ENCODE assay signal across 9 cellular contexts in genomic region chr2:54360055-54360792, GRCh38.
DNase-seq lines count a peak whose midpoint lies in the region; ATAC-seq, FAIRE-seq and TF ChIP-seq lines count a peak whose summit lies in the region.
"Had no signal": no experiment of that assay in that cellular context is flagged by ENCODE, and none has a peak within 500 bp of the region (broad histone marks: within the 10 kb centered on the region; RNA-seq: fewer than 3 reads in every experiment).

No MANE protein-coding gene starts in this region.

- no peak overlapping the region for H3K27ac ChIP-seq in GM23338 (ENCODE audit: low read depth)
- peak overlapping the region in 3 of 4 donors; percentile 10 to 59 (median 50) for H3K27ac ChIP-seq in body of pancreas
- H3K27ac ChIP-seq in small intestine (ENCODE audit: low read depth in 1 of 2, low read length in 1 of 2), result peak overlapping the region in 1 of 2 donors; percentile 17
- H3K27ac ChIP-seq in colonic mucosa, result no peak overlapping the region
- no peak overlapping the region for H3K27ac ChIP-seq in mammary epithelial cell (ENCODE audit: insufficient read depth, low read depth, low read length)

- no peaks in the 10 kb centered on the region for H3K9me3 ChIP-seq in body of pancreas
- no peaks in the 10 kb centered on the region for H3K9me3 ChIP-seq in small intestine (ENCODE audit: control insufficient read depth, low read depth)
- H3K9me3 ChIP-seq in colonic mucosa, result no peaks in the 10 kb centered on the region
- H3K9me3 ChIP-seq in mammary epithelial cell (replicated peaks; ENCODE audit: insufficient read depth, low read length), result no peaks in the 10 kb centered on the region

- BruUV-seq in mammary epithelial cell (replicated peaks; lab: Mats Ljungman, UMichigan), result no TSS peak

- no peaks in the 10 kb centered on the region for H3K36me3 ChIP-seq in GM23338 (ENCODE audit: insufficient read depth)
- H3K36me3 ChIP-seq in body of pancreas (replicated peaks in 1 of 2; ENCODE audit: insufficient read depth in 1 of 2, low read depth in 2 of 2), result no peaks in the 10 kb centered on the region
- no peaks in the 10 kb centered on the region for H3K36me3 ChIP-seq in small intestine (ENCODE audit: control insufficient read depth in 2 of 2, insufficient read depth in 2 of 2, low read length in 2 of 2)
- no peaks in the 10 kb centered on the region for H3K36me3 ChIP-seq in colonic mucosa
- no peaks in the 10 kb centered on the region for H3K36me3 ChIP-seq in mammary epithelial cell (ENCODE audit: insufficient read depth, low read length)

- in situ Hi-C loops in mammary epithelial cell (cut with MboI; ENCODE audit: low sequenced_read_pairs in 2 of 2), result no loop called here

- peaks cover 7% of the 10 kb centered on the region; the same call in 2 of the 3 replicates for H3K9me3 Mint-ChIP-seq in GM23338

- H4K20me1 ChIP-seq in GM23338 (replicated peaks; ENCODE audit: insufficient read depth) (no peaks in the 10 kb centered on the region), mammary epithelial cell (ENCODE audit: insufficient read depth, low read length) (no peaks in the 10 kb centered on the region)

- H3K9ac ChIP-seq in colonic mucosa (ENCODE audit: low read depth in 2 of 2, low read length in 2 of 2) (no peak overlapping the region), mammary epithelial cell (ENCODE audit: insufficient read depth, low read length) (no peak overlapping the region)

- H3K4me1 ChIP-seq in GM23338 (ENCODE audit: insufficient read depth), result no peaks in the 10 kb centered on the region
- H3K4me1 ChIP-seq in body of pancreas, result peaks cover 8% of the 10 kb centered on the region
- no peaks in the 10 kb centered on the region for H3K4me1 ChIP-seq in small intestine (ENCODE audit: control insufficient read depth in 2 of 2, insufficient read depth in 1 of 2, low read depth in 1 of 2, low read length in 1 of 2)
- no peaks in the 10 kb centered on the region for H3K4me1 ChIP-seq in colonic mucosa
- no peaks in the 10 kb centered on the region for H3K4me1 ChIP-seq in mammary epithelial cell (ENCODE audit: insufficient read depth, low read length)

- H3K27ac Mint-ChIP-seq in GM23338, result no peak overlapping the region

- no peaks in the 10 kb centered on the region for H3K27me3 Mint-ChIP-seq in GM23338 (ENCODE audit: insufficient read depth, low read depth, poor library complexity)

- H3F3A ChIP-seq in GM23338 (replicated peaks; ENCODE audit: low read depth), result no peaks in the 10 kb centered on the region

- no peak overlapping the region for H3K4me2 ChIP-seq in GM23338
- H3K4me2 ChIP-seq in mammary epithelial cell (ENCODE audit: insufficient read depth, low read depth, low read length), result no peak overlapping the region

- H3K4me3 Mint-ChIP-seq in GM23338, result no peak overlapping the region

- H3K27me3 ChIP-seq in GM23338 (ENCODE audit: insufficient read depth) (no peaks in the 10 kb centered on the region), body of pancreas (no peaks in the 10 kb centered on the region), small intestine (ENCODE audit: control insufficient read depth in 2 of 2, insufficient read depth in 2 of 2, low read length in 2 of 2) (no peaks in the 10 kb centered on the region), colonic mucosa (no peaks in the 10 kb centered on the region), mammary epithelial cell (ENCODE audit: insufficient read depth, low read length) (no peaks in the 10 kb centered on the region)

- CTCF ChIA-PET in mammary epithelial cell (lab: Charles Lee; ENCODE audit: low non-redundant PET), result no interaction called here

- no peaks in the 10 kb centered on the region for H3K9me2 ChIP-seq in GM23338 (ENCODE audit: insufficient read depth)

- FAIRE-seq in islet of Langerhans (lab: Jason Lieb, UNC), result peak; percentile 13
- no peak for FAIRE-seq in small intestine (lab: Jason Lieb, UNC)

- ATAC-seq in GM23338 (no peak), body of pancreas (peak; percentile 94), HG03039 (IDR thresholded peaks at IDR 0.05; ENCODE audit: unreplicated experiment) (no peak)

- dilution Hi-C loops in mammary epithelial cell (cut with HindIII; ENCODE audit: low sequenced_read_pairs), result no loop called here

- no peak overlapping the region for H3K4me3 ChIP-seq in GM23338
- H3K4me3 ChIP-seq in body of pancreas, result no peak overlapping the region
- H3K4me3 ChIP-seq in small intestine (ENCODE audit: low read depth in 1 of 2, low read length in 2 of 2), result no peak overlapping the region
- no peak overlapping the region for H3K4me3 ChIP-seq in colonic mucosa
- H3K4me3 ChIP-seq in mammary epithelial cell (replicated peaks in 1 of 3; ENCODE audit: insufficient read depth in 1 of 3, low read depth in 2 of 3, low read length in 3 of 3), result no peak overlapping the region

- intact Hi-C loops in body of pancreas (cut with DNase I) (no loop called here), colonic mucosa (cut with DNase I) (no loop called here), mammary epithelial cell (cut with micrococcal nuclease) (no loop called here)

- H3K79me2 ChIP-seq in GM23338 (replicated peaks; ENCODE audit: insufficient read depth), result no peaks in the 10 kb centered on the region
- no peaks in the 10 kb centered on the region for H3K79me2 ChIP-seq in mammary epithelial cell (ENCODE audit: insufficient read depth, low read length)

- peaks cover 3% of the 10 kb centered on the region; the same call in 1 of the 3 replicates for H3K4me1 Mint-ChIP-seq in GM23338

- peaks cover 3% of the 10 kb centered on the region; the same call in 1 of the 3 replicates for H3K36me3 Mint-ChIP-seq in GM23338 (ENCODE audit: low read depth)

- WGBS in body of pancreas, 2 donors, result 8 to 17% methylated on average over 8 of the region's 8 CpGs
- 13 to 36% (median 24%) methylated on average over 8 of the region's 8 CpGs for WGBS in small intestine, 3 donors
- 70% methylated on average over 8 of the region's 8 CpGs for WGBS in mammary epithelial cell (ENCODE audit: low coverage, missing lambda C conversion rate)

- no peak for TF ChIP-seq CTCF in GM23338 (conservative IDR thresholded peaks at IDR 0.05; ENCODE audit: low read depth in 2 of 2)
- TF ChIP-seq CTCF in body of pancreas (IDR thresholded peaks at IDR 0.05), result no peak
- TF ChIP-seq CTCF in colonic mucosa (IDR thresholded peaks at IDR 0.05), result no peak
- no peak for TF ChIP-seq CTCF in mammary epithelial cell (conservative IDR thresholded peaks at IDR 0.05 in 1 of 2, IDR thresholded peaks at IDR 0.05 in 1 of 2; ENCODE audit: extremely low read depth in 1 of 2, insufficient read depth in 1 of 2, low read depth in 1 of 2, low read length in 2 of 2)

- H2AFZ ChIP-seq in GM23338, result peak overlapping the region; percentile 57; the same call in 1 of the 2 replicates
- no peak overlapping the region for H2AFZ ChIP-seq in mammary epithelial cell (ENCODE audit: low read depth, low read length)

- no peak for DNase-seq in GM23338 (ENCODE audit: low spot score)
- DNase-seq in body of pancreas, result peak in 3 of 4 donors; percentile 24 to 55 (median 40)
- peak; percentile 3 for DNase-seq in small intestine
- DNase-seq in colonic mucosa, result no peak
- DNase-seq in mammary epithelial cell, result no peak
- no peak for DNase-seq in NCI-H748 (lab: John Stamatoyannopoulos, UW; ENCODE audit: unreplicated experiment)
- DNase-seq: NCI-H524 had no signal

- TF ChIP-seq POLR2A in body of pancreas (IDR thresholded peaks at IDR 0.05), result no peak

TF ChIP-seq in GM23338, 12 proteins besides CTCF, POLR2A, EP300 and RAD21 (continues in another document):
- TF ChIP-seq ETS1 (IDR thresholded peaks at IDR 0.05) (no peak), EZH2 (IDR thresholded peaks at IDR 0.05; ENCODE audit: low read depth, unreplicated experiment) (no peak), JUNB (IDR thresholded peaks at IDR 0.05; ENCODE audit: unreplicated experiment) (no peak), REST (IDR thresholded peaks at IDR 0.05; ENCODE audit: unreplicated experiment) (no peak), CREB1 (CRISPR knock-in tag; IDR thresholded peaks at IDR 0.05; ENCODE audit: low read depth) (no peak), POLR2AphosphoS5 (IDR thresholded peaks at IDR 0.05; ENCODE audit: low read depth) (no peak), EZH2phosphoT487 (IDR thresholded peaks at IDR 0.05; ENCODE audit: unreplicated experiment) (no peak), NANOG (IDR thresholded peaks at IDR 0.05; ENCODE audit: borderline replicate concordance) (no peak), STAT1 (IDR thresholded peaks at IDR 0.05; ENCODE audit: unreplicated experiment) (no peak), ZNF114 (CRISPR knock-in tag; IDR thresholded peaks at IDR 0.05) (no peak)

Comparison
In these comparisons a context has a peak if more than half of its experiments do, and no peak if none do; other contexts are left out.
1. DNase-seq: peak in body of pancreas (3 of 4) and small intestine (single experiment); none in GM23338 (single experiment), colonic mucosa (single experiment), mammary epithelial cell (single experiment) and NCI-H748 (single experiment).
2. H3K27ac ChIP-seq: peak in body of pancreas (3 of 4); none in GM23338 (single experiment), colonic mucosa (single experiment) and mammary epithelial cell (single experiment).